In genomic region chr2:61520261-61520660, GRCh38 we compare ENCODE assay signal across 21 cellular contexts. TPM values are rescaled to one million over a fixed set of nuclear protein-coding genes. Genes with fewer than 3 reads are reported as not detected.
DNase-seq lines count a peak whose midpoint lies in the region; ATAC-seq and TF ChIP-seq lines count a peak whose summit lies in the region.
"Had no signal": no experiment of that assay in that cellular context is flagged by ENCODE, and none has a peak within 500 bp of the region (broad histone marks: within the 10 kb centered on the region; RNA-seq: fewer than 3 reads in every experiment).

No MANE protein-coding gene starts in this region.

- H2BK5ac ChIP-seq in trophoblast cell (ENCODE audit: low read depth, low read length, poor library complexity) = no peak overlapping the region

- no peak overlapping the region for H4K12ac ChIP-seq in trophoblast cell (ENCODE audit: low read depth, low read length)

- H2AFZ ChIP-seq in trophoblast cell (ENCODE audit: insufficient read depth, low read length, poor library complexity) = no peak overlapping the region

- peak overlapping the region; percentile 89 for H3K4ac ChIP-seq in trophoblast cell (ENCODE audit: low read depth, low read length)

- no peak overlapping the region for H3K4me3 ChIP-seq in epithelial cell of esophagus (ENCODE audit: low read length)
- H3K4me3 ChIP-seq in trophoblast cell (ENCODE audit: low read depth, low read length) = no peak overlapping the region

- no peak overlapping the region for H3K4me2 ChIP-seq in trophoblast cell (ENCODE audit: low read length)
- H3K4me2 ChIP-seq: KMS-11, SK-N-SH had no signal

- no peak overlapping the region for H3K14ac ChIP-seq in trophoblast cell (ENCODE audit: low read length)

- peaks cover 8% of the 10 kb centered on the region for H3K79me2 ChIP-seq in trophoblast cell (ENCODE audit: control insufficient read depth, insufficient read depth, low read length, poor library complexity)

- no peak for ATAC-seq in GM18858 (IDR thresholded peaks at IDR 0.05; ENCODE audit: unreplicated experiment)

- CTCF ChIA-PET in RWPE1 (lab: Yijun Ruan, JAX) = no interaction called here

- H3K36me3 ChIP-seq in trophoblast cell (ENCODE audit: control insufficient read depth in 1 of 2, insufficient read depth in 2 of 2, low read length in 2 of 2) = peaks cover 33 to 35% of the 10 kb centered on the region in 2 experiments

- POLR2A ChIA-PET in RWPE1 (lab: Yijun Ruan, JAX; ENCODE audit: low non-redundant PET) = no interaction called here

- no peaks in the 10 kb centered on the region for H3K27me3 ChIP-seq in trophoblast cell (ENCODE audit: insufficient read depth, low read length)

- H3K9ac ChIP-seq in trophoblast cell (ENCODE audit: low read length) = no peak overlapping the region
- H3K9ac ChIP-seq: KMS-11, SK-N-SH had no signal

- H3K27ac ChIP-seq in RWPE1 (peak overlapping the region; percentile 62), trophoblast cell (ENCODE audit: low read depth, low read length) (no peak overlapping the region)
- H3K27ac ChIP-seq: 22Rv1, KMS-11 had no signal

- no peak overlapping the region for H2BK120ac ChIP-seq in trophoblast cell (ENCODE audit: insufficient read depth, low read length, poor library complexity)

- H3K23ac ChIP-seq in trophoblast cell (ENCODE audit: low read length) = no peak overlapping the region

- H3K4me1 ChIP-seq in trophoblast cell (ENCODE audit: control insufficient read depth in 1 of 2, insufficient read depth in 2 of 2, low read length in 2 of 2) = no peaks in the 10 kb centered on the region

- WGBS in trophoblast cell (ENCODE audit: extremely low coverage, insufficient coverage, insufficient read length) = no CpG with 5 or more reads among the region's 3 CpGs

- no peak overlapping the region for H2BK12ac ChIP-seq in trophoblast cell (ENCODE audit: low read length)

- TF ChIP-seq CTCF in RWPE1 (conservative IDR thresholded peaks at IDR 0.05; ENCODE audit: low read depth) (no peak), epithelial cell of esophagus (IDR thresholded peaks at IDR 0.05; ENCODE audit: insufficient read depth, low read depth, low read length, missing control alignments) (no peak), GM10266 (IDR thresholded peaks at IDR 0.05; ENCODE audit: control insufficient read depth, insufficient read depth, low read depth, missing control alignments) (no peak)

- H4K8ac ChIP-seq in trophoblast cell (ENCODE audit: low read depth, low read length) = no peak overlapping the region

- no peak overlapping the region for H2AK5ac ChIP-seq in trophoblast cell (ENCODE audit: low read length)

- no peaks in the 10 kb centered on the region for H3K79me1 ChIP-seq in trophoblast cell (ENCODE audit: low read length)

- H3K9me3 ChIP-seq in trophoblast cell (ENCODE audit: insufficient read depth, low read depth, low read length) = no peaks in the 10 kb centered on the region
- H3K9me3 ChIP-seq: SK-N-SH had no signal

- no peak overlapping the region for H4K91ac ChIP-seq in trophoblast cell (ENCODE audit: low read depth, low read length)

- DNase-seq in activated CD8-positive, alpha-beta memory T cell treated with anti-CD3 and anti-CD28 coated beads for 24 hours = peak; percentile 32
- DNase-seq in activated CD8-positive, alpha-beta memory T cell treated with anti-CD3 and anti-CD28 coated beads, Interleukin-2, amount 50 U/mL, for 4 hours = no peak
- DNase-seq in RWPE1 (ENCODE audit: low spot score) (no peak), epithelial cell of esophagus (ENCODE audit: low read depth) (peak; percentile 67), trophoblast cell (no peak), GM10266 (ENCODE audit: extremely low spot score) (no peak), activated gamma-delta T cell treated with Interleukin-2 at 50 U/mL for 16 hours (no peak)
- DNase-seq: AML-193, COR-L47, DMS 273 treated with DMSO at 0.1 percent for 48 hours, DND-41, HFFc6, NCI-H1092, NCI-H1436 treated with DMSO at 0.1 percent for 48 hours, NCI-H2029, NCI-H748 treated with DMSO at 0.1 percent for 48 hours, SHP77 treated with DMSO at 0.1 percent for 48 hours, SK-N-SH had no signal

- no peak overlapping the region for H3K18ac ChIP-seq in trophoblast cell (ENCODE audit: low read length)

RNA-seq across cellular contexts. Expression of gene XPO1, which starts 17.9 kb away (rescaled TPM):
- polyA plus RNA-seq in trophoblast cell (2013) = 103 and 107 TPM in 2 replicates

RNA-seq across cellular contexts. Expression of gene USP34, which starts 49.4 kb away (rescaled TPM):
- polyA plus RNA-seq in trophoblast cell (2013) = 57.1 and 59.1 TPM in 2 replicates

Comparison
In these comparisons a context has a peak if more than half of its experiments do, and no peak if none do; other contexts are left out.
1. DNase-seq: peak in activated CD8-positive, alpha-beta memory T cell treated with anti-CD3 and anti-CD28 coated beads for 24 hours (single experiment) and epithelial cell of esophagus (single experiment); none in activated CD8-positive, alpha-beta memory T cell treated with anti-CD3 and anti-CD28 coated beads, Interleukin-2, amount 50 U/mL, for 4 hours (single experiment), RWPE1 (single experiment), trophoblast cell (0 of 2), GM10266 (single experiment) and activated gamma-delta T cell treated with Interleukin-2 at 50 U/mL for 16 hours (single experiment).